8 cellular contexts compared by ENCODE assay signal in genomic region chr17:1516403-1517161, GRCh38. TPM values are rescaled to one million over a fixed set of nuclear protein-coding genes. Genes with fewer than 3 reads are reported as not detected.
DNase-seq lines count a peak whose midpoint lies in the region; ATAC-seq and TF ChIP-seq lines count a peak whose summit lies in the region.

INPP5K (minus strand) TSS chr17:1516612; CDS start chr17:1516499, 113 bp downstream.

- WGBS in spleen, 5 donors: 0% methylated on average over 14 to 90 of the region's 90 CpGs

- H3K4me1 Mint-ChIP-seq in activated B cell treated with CpG ODN at 0.5 μM for 24 hours (peaks cover 19% of the 10 kb centered on the region), immature natural killer cell (peaks cover 26 to 29% of the 10 kb centered on the region in 2 donors)

- no peaks in the 10 kb centered on the region for H3K9me3 Mint-ChIP-seq in activated B cell treated with CpG ODN at 0.5 μM for 24 hours
- no peaks in the 10 kb centered on the region for H3K9me3 Mint-ChIP-seq in immature natural killer cell

- TF ChIP-seq CTCF in AG09309 (IDR thresholded peaks at IDR 0.05; ENCODE audit: control insufficient read depth, insufficient read depth, low read depth, low read length, missing control alignments) (no peak), activated B cell treated with CpG ODN at 0.5 μM for 24 hours (IDR thresholded peaks at IDR 0.05) (no peak), spleen (IDR thresholded peaks at IDR 0.05 in 8 of 11, conservative IDR thresholded peaks at IDR 0.05 in 3 of 11) (peak in 5 of 11 experiments; percentile 3 to 44 (median 24))

- H3K9me3 ChIP-seq in spleen: no peaks in the 10 kb centered on the region

- H3K27me3 ChIP-seq in spleen (replicated peaks in 1 of 7): no peaks in the 10 kb centered on the region

- CTCF ChIA-PET in activated B cell treated with CpG ODN at 0.5 μM for 24 hours (lab: Charles Lee): interaction anchor here (0.8 to 5.3 kb wide), 22 partner anchors 14 to 257 kb away, joined by 3 to 133 read pairs (median 4); partner anchors contain the start of genes CRK, MYO1C, SLC43A2 and YWHAE

- H3K27ac ChIP-seq in caudate nucleus (ENCODE audit: low read depth, low read length) (peak within 1 kb of the TSS; percentile 89), spleen (peak within 1 kb of the TSS; percentile 84 to 98 (median 96))

- peaks cover 16 to 64% (median 38%) of the 10 kb centered on the region in 6 donors for H3K4me1 ChIP-seq in spleen

- peaks cover 48% of the 10 kb centered on the region for H3K36me3 Mint-ChIP-seq in activated B cell treated with CpG ODN at 0.5 μM for 24 hours (ENCODE audit: low read depth)
- H3K36me3 Mint-ChIP-seq in immature natural killer cell: peaks cover 0 to 22% (median 9%) of the 10 kb centered on the region in 3 donors

- POLR2A ChIA-PET in activated B cell treated with CpG ODN at 0.5 μM for 24 hours (lab: Charles Lee): interaction anchor here (0.6 to 3.0 kb wide), 35 partner anchors 25 to 820 kb away, joined by 3 to 57 read pairs (median 7); partner anchors contain the start of genes CRK, MYO1C, PITPNA and RILP

- intact Hi-C loops in activated B cell treated with CpG ODN at 0.5 μM for 24 hours (cut with micrococcal nuclease) (loop anchor here (1.0 kb wide), 7 partner anchors 28 to 240 kb away; partner anchors contain the start of genes CRK and PITPNA), spleen (cut with DNase I; ENCODE audit: low total_unique reads) (loop anchor here (5.0 to 10.0 kb wide), 2 partner anchors 52 to 154 kb away; no protein-coding TSS in a partner anchor)

- DNase-seq in AG09309 (ENCODE audit: low read depth) (peak; percentile 94), NCI-H226 (peak; percentile 96), activated B cell treated with CpG ODN at 0.5 μM for 24 hours (peak; percentile 96), caudate nucleus (lab: John Stamatoyannopoulos, UW) (peak; percentile 37 to 99 (median 98)), immature natural killer cell (peak; percentile 98 to 99 (median 99)), spleen (peak; percentile 100)

- H3K27me3 Mint-ChIP-seq in activated B cell treated with CpG ODN at 0.5 μM for 24 hours (no peaks in the 10 kb centered on the region), immature natural killer cell (ENCODE audit: low read depth in 3 of 3) (peaks cover 0 to 9% (median 0%) of the 10 kb centered on the region in 3 donors)

- peak; percentile 89 for ATAC-seq in GM18909 (IDR thresholded peaks at IDR 0.05; ENCODE audit: poor library complexity, unreplicated experiment)
- peak; percentile 92 for ATAC-seq in HG03175 (IDR thresholded peaks at IDR 0.05; ENCODE audit: unreplicated experiment)
- ATAC-seq in activated B cell treated with CpG ODN at 0.5 μM for 24 hours (ENCODE audit: low read depth): peak; percentile 90

- H3K4me3 Mint-ChIP-seq in activated B cell treated with CpG ODN at 0.5 μM for 24 hours (peak within 1 kb of the TSS; percentile 89), immature natural killer cell (peak within 1 kb of the TSS; percentile 91 to 97 (median 93))

- peak within 1 kb of the TSS; percentile 86 for H3K27ac Mint-ChIP-seq in activated B cell treated with CpG ODN at 0.5 μM for 24 hours
- peak within 1 kb of the TSS; percentile 94 to 96 (median 96) for H3K27ac Mint-ChIP-seq in immature natural killer cell

- peaks cover 0 to 68% (median 19%) of the 10 kb centered on the region in 6 donors for H3K36me3 ChIP-seq in spleen

- H3K4me3 ChIP-seq in AG09309 (ENCODE audit: control insufficient read depth, low read depth, low read length) (peak within 1 kb of the TSS; percentile 93), spleen (peak within 1 kb of the TSS; percentile 92 to 99 (median 96))

- peak in 2 of 3 donors; percentile 16 to 27 for TF ChIP-seq POLR2A in spleen (IDR thresholded peaks at IDR 0.05)

RNA-seq across cellular contexts. Expression of gene INPP5K, which starts in this region (rescaled TPM):
- total RNA-seq in activated B cell treated with CpG ODN at 0.5 μM for 24 hours (46.0 and 50.0 TPM in 2 replicates), spleen (100 to 1,000 TPM in 1 of 7 donors, 10 to 100 TPM in 6; 43.1 to 107 (median 55.2) TPM)
- polyA plus RNA-seq in immature natural killer cell (100 to 1,000 TPM; 113 to 161 (median 120) TPM), spleen (10 to 100 TPM; 22.3 to 35.8 (median 23.4) TPM)

Comparison
In these comparisons a context has a peak if more than half of its experiments do, and no peak if none do; other contexts are left out.
1. Peak in every context shown above with its lines: DNase-seq, ATAC-seq, H3K4me3 ChIP-seq and H3K27ac ChIP-seq.